ENCODE assay signal across 24 cellular contexts in genomic region chr2:46667945-46668344, GRCh38.
"Had no signal": no experiment of that assay in that cellular context is flagged by ENCODE, and none has a peak within 500 bp of the region (broad histone marks: within the 10 kb centered on the region; RNA-seq: fewer than 3 reads in every experiment).

No MANE protein-coding gene starts in this region.

- H3K9me3 ChIP-seq: heart right ventricle, left lung, mucosa of descending colon, right lobe of liver, testis, tibial artery, upper lobe of left lung had no signal

- H3K4me1 ChIP-seq: foreskin keratinocyte, left lung, right lobe of liver, upper lobe of left lung had no signal

- H3K36me3 ChIP-seq: heart right ventricle, left lung, right lobe of liver, tibial artery, upper lobe of left lung had no signal

- H3K27me3 ChIP-seq: heart right ventricle, left lung, right lobe of liver, testis, tibial artery, upper lobe of left lung had no signal

- DNase-seq: cerebellar nuclear complex; cortex of kidney; foreskin keratinocyte; glutamatergic neuron; heart right ventricle; hippocampal formation; left cardiac atrium; left lung; mesenchymal stem cell; mucosa of descending colon; naive thymus-derived CD4-positive, alpha-beta T cell; nephron progenitor cell; nucleus accumbens; right lobe of liver; stimulated activated CD4-positive, alpha-beta T cell treated with anti-CD3 and anti-CD28 coated beads, Interleukin-12 subunit alpha, Interleukin-12 subunit beta, amount 100 ng/mL, for 4 hours; stimulated activated CD4-positive, alpha-beta T cell treated with anti-CD3 and anti-CD28 coated beads, Interleukin-1b, Interleukin-23, amount 100 ng/mL, for 48 hours; stimulated activated CD4-positive, alpha-beta T cell treated with anti-CD3 and anti-CD28 coated beads, Interleukin-4, amount 100 ng/mL, for 1 hour; stimulated activated CD8-positive, alpha-beta memory T cell treated with anti-CD3 and anti-CD28 coated beads, Interleukin-4, amount 100 ng/mL, for 48 hours; stimulated activated naive CD4-positive, alpha-beta T cell; stimulated activated naive CD8-positive, alpha-beta T cell treated with anti-CD3 and anti-CD28 coated beads, Interleukin-15, amount 100 ng/mL, for 72 hours; testis; tibial artery; upper lobe of left lung had no signal

- H3K27ac ChIP-seq: foreskin keratinocyte, left lung, right lobe of liver, testis, tibial artery, upper lobe of left lung had no signal

- H3K4me3 ChIP-seq: heart right ventricle, left lung, mucosa of descending colon, right lobe of liver, smooth muscle cell, testis, tibial artery, upper lobe of left lung had no signal

- ATAC-seq: foreskin keratinocyte; heart right ventricle; left cardiac atrium; left lung; mucosa of descending colon; naive thymus-derived CD4-positive, alpha-beta T cell; right lobe of liver; stimulated activated naive CD8-positive, alpha-beta T cell treated with anti-CD3 and anti-CD28 coated beads, Interleukin-15, amount 100 ng/mL, for 72 hours had no signal
